Comparison of ENCODE assay signal across 29 cellular contexts in the genomic region with DNA sequence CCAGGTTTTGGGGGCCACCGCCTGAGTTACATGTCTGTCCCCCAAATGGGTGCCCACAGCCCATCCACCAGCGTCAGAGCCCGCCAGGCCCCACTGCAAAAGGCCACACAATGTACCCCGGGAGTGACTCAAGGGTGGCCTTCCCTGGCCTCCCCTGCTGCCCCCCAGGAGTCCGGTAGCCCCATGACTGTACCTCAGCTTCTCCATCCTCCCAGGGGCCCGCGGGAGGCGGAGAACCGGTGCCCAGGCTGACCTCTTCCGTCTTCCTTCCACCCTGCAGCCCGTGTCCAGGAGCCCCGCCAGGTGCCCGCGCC.
"Had no signal": no experiment of that assay in that cellular context is flagged by ENCODE, and none has a peak within 500 bp of the region (broad histone marks: within the 10 kb centered on the region; RNA-seq: fewer than 3 reads in every experiment).

No MANE protein-coding gene starts in this region.

- H3K4me3 ChIP-seq: cardiac muscle cell had no signal

- FAIRE-seq: RCC 7860 had no signal

- H3K27ac ChIP-seq: cardiac muscle cell, VCaP had no signal

- DNase-seq: activated B cell treated with CpG ODN at 0.5 μM for 24 hours; activated CD4-positive, alpha-beta memory T cell treated with anti-CD3 and anti-CD28 coated beads for 36 hours; activated CD4-positive, alpha-beta T cell treated with anti-CD3 and anti-CD28 coated beads for 4 hours; activated CD4-positive, alpha-beta T cell treated with anti-CD3 and anti-CD28 coated beads, Interleukin-2, amount 50 U/mL, for 1 hour; activated CD4-positive, CD25-positive, alpha-beta regulatory T cell treated with anti-CD3 and anti-CD28 coated beads, Interleukin-2, amount 50 U/mL, for 72 hours; activated CD8-positive, alpha-beta memory T cell treated with anti-CD3 and anti-CD28 coated beads, Interleukin-2, amount 50 U/mL, for 4 hours; activated naive CD4-positive, alpha-beta T cell treated with anti-CD3 and anti-CD28 coated beads, Interleukin-2, amount 10 ng/mL, durations not matched to agents 7 days and 5 days; activated naive CD8-positive, alpha-beta T cell treated with anti-CD3 and anti-CD28 coated beads, Interleukin-2, amount 50 U/mL, for 24 hours; activated T-cell treated with anti-CD3 and anti-CD28 coated beads for 4 hours; activated T-cell treated with anti-CD3 and anti-CD28 coated beads, Interleukin-2, amount 50 U/mL, for 4 hours; anterior cingulate cortex; MM.1S; MV-4-11; NCI-H1092; NCI-H1436 treated with DMSO at 0.1 percent for 48 hours; NCI-H1694 treated with DMSO at 0.1 percent for 48 hours; NCI-H2029; NCI-H345; NCI-H524 treated with DMSO at 0.1 percent for 48 hours; NK-92 treated with Interleukin-12 subunit alpha and Interleukin-12 subunit beta, amount 100 ng/mL, for 24 hours; PC-3; Right ventricle myocardium superior; SW 1271; T-helper 1 cell; T-helper 2 cell; T-helper 9 cell had no signal

- H3K27me3 ChIP-seq: cardiac muscle cell had no signal

- ATAC-seq: activated naive CD8-positive, alpha-beta T cell treated with anti-CD3 and anti-CD28 coated beads, Interleukin-2, amount 50 U/mL, for 24 hours; activated T-cell treated with anti-CD3 and anti-CD28 coated beads, Interleukin-2, amount 50 U/mL, for 4 hours; PC-3 had no signal
